22 cellular contexts compared by ENCODE assay signal in the genomic region with DNA sequence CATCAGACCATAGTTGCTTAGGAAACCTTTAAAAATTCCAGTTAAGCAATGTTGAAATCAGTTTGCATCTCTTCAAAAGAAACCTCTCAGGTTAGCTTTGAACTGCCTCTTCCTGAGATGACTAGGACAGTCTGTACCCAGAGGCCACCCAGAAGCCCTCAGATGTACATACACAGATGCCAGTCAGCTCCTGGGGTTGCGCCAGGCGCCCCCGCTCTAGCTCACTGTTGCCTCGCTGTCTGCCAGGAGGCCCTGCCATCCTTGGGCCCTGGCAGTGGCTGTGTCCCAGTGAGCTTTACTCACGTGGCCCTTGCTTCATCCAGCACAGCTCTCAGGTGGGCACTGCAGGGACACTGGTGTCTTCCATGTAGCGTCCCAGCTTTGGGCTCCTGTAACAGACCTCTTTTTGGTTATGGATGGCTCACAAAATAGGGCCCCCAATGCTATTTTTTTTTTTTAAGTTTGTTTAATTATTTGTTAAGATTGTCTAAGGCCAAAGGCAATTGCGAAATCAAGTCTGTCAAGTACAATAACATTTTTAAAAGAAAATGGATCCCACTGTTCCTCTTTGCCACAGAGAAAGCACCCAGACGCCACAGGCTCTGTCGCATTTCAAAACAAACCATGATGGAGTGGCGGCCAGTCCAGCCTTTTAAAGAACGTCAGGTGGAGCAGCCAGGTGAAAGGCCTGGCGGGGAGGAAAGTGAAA.
DNase-seq lines count a peak whose midpoint lies in the region; ATAC-seq and TF ChIP-seq lines count a peak whose summit lies in the region.
"Had no signal": no experiment of that assay in that cellular context is flagged by ENCODE, and none has a peak within 500 bp of the region (broad histone marks: within the 10 kb centered on the region; RNA-seq: fewer than 3 reads in every experiment).

No MANE protein-coding gene starts in this region.

- no peaks in the 10 kb centered on the region for H3K79me2 ChIP-seq in mammary epithelial cell (ENCODE audit: insufficient read depth, low read length)

- TF ChIP-seq CTCF in breast epithelium (IDR thresholded peaks at IDR 0.05) = no peak
- no peak for TF ChIP-seq CTCF in mammary epithelial cell (conservative IDR thresholded peaks at IDR 0.05 in 1 of 2, IDR thresholded peaks at IDR 0.05 in 1 of 2; ENCODE audit: extremely low read depth in 1 of 2, insufficient read depth in 1 of 2, low read depth in 1 of 2, low read length in 2 of 2)
- TF ChIP-seq CTCF in WERI-Rb-1 (IDR thresholded peaks at IDR 0.05; ENCODE audit: low read depth, low read length) = no peak

- CTCF ChIA-PET in mammary epithelial cell (lab: Charles Lee; ENCODE audit: low non-redundant PET) = no interaction called here

- 52% methylated on average over 12 of the region's 12 CpGs for WGBS in mammary epithelial cell (ENCODE audit: low coverage, missing lambda C conversion rate)

- ATAC-seq in activated T-helper 17 cell treated with anti-CD3 and anti-CD28 coated beads, Interleukin-2, amount 50 U/mL, for 72 hours (replicated peaks) = peak; percentile 80
- peak; percentile 52 for ATAC-seq in stimulated activated naive CD8-positive, alpha-beta T cell treated with anti-CD3 and anti-CD28 coated beads, Interleukin-15, amount 100 ng/mL, for 72 hours
- no peak for ATAC-seq in HG03571 (IDR thresholded peaks at IDR 0.05; ENCODE audit: unreplicated experiment)
- ATAC-seq: body of pancreas, esophagus mucosa, left cardiac atrium, pancreas had no signal

- no TSS peak for BruUV-seq in mammary epithelial cell (replicated peaks; lab: Mats Ljungman, UMichigan)

- H3K27ac Mint-ChIP-seq in activated T-helper 17 cell treated with anti-CD3 and anti-CD28 coated beads, Interleukin-2, amount 50 U/mL, for 72 hours = no peak overlapping the region
- H3K27ac Mint-ChIP-seq in stimulated activated naive CD8-positive, alpha-beta T cell treated with anti-CD3 and anti-CD28 coated beads, Interleukin-15, amount 100 ng/mL, for 72 hours = no peak overlapping the region
- H3K27ac Mint-ChIP-seq: activated T-helper 2 cell treated with anti-CD3 and anti-CD28 coated beads, Interferon-gamma antibody, Interleukin-2, Interleukin-4, amounts not matched to agents 10 μg/mL and 5 μg/mL and 100 μg/mL, durations not matched to agents 14 hours and 24 hours and 36 hours; dendritic cell treated with granulocyte-macrophage colony-stimulating factor and Interleukin-4, amounts not matched to agents 40 ng/mL and 50 ng/mL, for 4 days; HFFc6 had no signal

- H3K4me3 Mint-ChIP-seq in activated T-helper 17 cell treated with anti-CD3 and anti-CD28 coated beads, Interleukin-2, amount 50 U/mL, for 72 hours = no peak overlapping the region
- no peak overlapping the region for H3K4me3 Mint-ChIP-seq in stimulated activated naive CD8-positive, alpha-beta T cell treated with anti-CD3 and anti-CD28 coated beads, Interleukin-15, amount 100 ng/mL, for 72 hours
- H3K4me3 Mint-ChIP-seq: dendritic cell treated with granulocyte-macrophage colony-stimulating factor and Interleukin-4, amounts not matched to agents 40 ng/mL and 50 ng/mL, for 4 days; HFFc6 had no signal

- peak overlapping the region; percentile 69 to 85 for H3K27ac ChIP-seq in breast epithelium
- no peak overlapping the region for H3K27ac ChIP-seq in mammary epithelial cell (ENCODE audit: insufficient read depth, low read depth, low read length)
- no peak overlapping the region for H3K27ac ChIP-seq in WERI-Rb-1
- H3K27ac ChIP-seq: body of pancreas, pancreas, suprapubic skin had no signal

- no peaks in the 10 kb centered on the region for H3K4me1 Mint-ChIP-seq in activated T-helper 17 cell treated with anti-CD3 and anti-CD28 coated beads, Interleukin-2, amount 50 U/mL, for 72 hours
- no peaks in the 10 kb centered on the region for H3K4me1 Mint-ChIP-seq in stimulated activated naive CD8-positive, alpha-beta T cell treated with anti-CD3 and anti-CD28 coated beads, Interleukin-15, amount 100 ng/mL, for 72 hours

- no peaks in the 10 kb centered on the region for H4K20me1 ChIP-seq in mammary epithelial cell (ENCODE audit: insufficient read depth, low read length)

- H3K4me3 ChIP-seq in breast epithelium = no peak overlapping the region
- H3K4me3 ChIP-seq in mammary epithelial cell (replicated peaks in 1 of 3; ENCODE audit: insufficient read depth in 1 of 3, low read depth in 2 of 3, low read length in 3 of 3) = no peak overlapping the region
- no peak overlapping the region for H3K4me3 ChIP-seq in WERI-Rb-1 (ENCODE audit: low read depth, low read length)
- H3K4me3 ChIP-seq: body of pancreas, pancreas, suprapubic skin had no signal

- no peak overlapping the region for H3K9ac ChIP-seq in mammary epithelial cell (ENCODE audit: insufficient read depth, low read length)

- dilution Hi-C loops in mammary epithelial cell (cut with HindIII; ENCODE audit: low sequenced_read_pairs) = no loop called here

- in situ Hi-C loops in mammary epithelial cell (cut with MboI; ENCODE audit: low sequenced_read_pairs in 2 of 2) = no loop called here

- TF ChIP-seq POLR2A in breast epithelium (IDR thresholded peaks at IDR 0.05) = no peak

- DNase-seq in breast epithelium (ENCODE audit: low spot score in 2 of 2) (peak in 1 of 2 donors; percentile 94), mammary epithelial cell (no peak), islet precursor cell (peak; percentile 13), NCI-H510A treated with DMSO at 0.1 percent for 48 hours (lab: John Stamatoyannopoulos, UW) (no peak), WERI-Rb-1 (no peak)
- no peak for DNase-seq in stimulated activated naive CD8-positive, alpha-beta T cell treated with anti-CD3 and anti-CD28 coated beads, Interleukin-15, amount 100 ng/mL, for 72 hours
- DNase-seq: activated CD4-positive, CD25-positive, alpha-beta regulatory T cell treated with anti-CD3 and anti-CD28 coated beads, Interleukin-2, amount 50 U/mL, for 72 hours; AML-193; body of pancreas; DMS 273 treated with DMSO at 0.1 percent for 48 hours; HFFc6; left cardiac atrium; NCI-H2081 treated with DMSO at 0.1 percent for 48 hours; NK-92 treated with Interleukin-12 subunit alpha and Interleukin-12 subunit beta, amount 100 ng/mL, for 24 hours; pancreas; SHP77 treated with DMSO at 0.1 percent for 48 hours had no signal

- no peaks in the 10 kb centered on the region for H3K4me1 ChIP-seq in breast epithelium
- no peaks in the 10 kb centered on the region for H3K4me1 ChIP-seq in mammary epithelial cell (ENCODE audit: insufficient read depth, low read length)
- H3K4me1 ChIP-seq: pancreas had no signal

- intact Hi-C loops in breast epithelium (cut with DNase I; ENCODE audit: low total_unique reads) = no loop called here
- intact Hi-C loops in mammary epithelial cell (cut with micrococcal nuclease) = no loop called here

- H3K9me3 Mint-ChIP-seq in activated T-helper 17 cell treated with anti-CD3 and anti-CD28 coated beads, Interleukin-2, amount 50 U/mL, for 72 hours = no peaks in the 10 kb centered on the region
- H3K9me3 Mint-ChIP-seq in stimulated activated naive CD8-positive, alpha-beta T cell treated with anti-CD3 and anti-CD28 coated beads, Interleukin-15, amount 100 ng/mL, for 72 hours = no peaks in the 10 kb centered on the region
- H3K9me3 Mint-ChIP-seq: activated T-helper 2 cell treated with anti-CD3 and anti-CD28 coated beads, Interferon-gamma antibody, Interleukin-2, Interleukin-4, amounts not matched to agents 10 μg/mL and 5 μg/mL and 100 μg/mL, durations not matched to agents 14 hours and 24 hours and 36 hours; dendritic cell treated with granulocyte-macrophage colony-stimulating factor and Interleukin-4, amounts not matched to agents 40 ng/mL and 50 ng/mL, for 4 days; HFFc6 had no signal

- H3K4me2 ChIP-seq in mammary epithelial cell (ENCODE audit: insufficient read depth, low read depth, low read length) = no peak overlapping the region

- H3K36me3 ChIP-seq in breast epithelium = no peaks in the 10 kb centered on the region
- peaks cover 14% of the 10 kb centered on the region for H3K36me3 ChIP-seq in mammary epithelial cell (ENCODE audit: insufficient read depth, low read length)
- H3K36me3 ChIP-seq in WERI-Rb-1 = peaks cover 92% of the 10 kb centered on the region

- H3K36me3 Mint-ChIP-seq in activated T-helper 17 cell treated with anti-CD3 and anti-CD28 coated beads, Interleukin-2, amount 50 U/mL, for 72 hours (ENCODE audit: low read depth) = peaks cover 68% of the 10 kb centered on the region

- no peak overlapping the region for H2AFZ ChIP-seq in mammary epithelial cell (ENCODE audit: low read depth, low read length)

- H3K9me3 ChIP-seq in breast epithelium = no peaks in the 10 kb centered on the region
- H3K9me3 ChIP-seq in mammary epithelial cell (replicated peaks; ENCODE audit: insufficient read depth, low read length) = no peaks in the 10 kb centered on the region
- H3K9me3 ChIP-seq in WERI-Rb-1 (ENCODE audit: severe bottlenecking) = no peaks in the 10 kb centered on the region
- H3K9me3 ChIP-seq: body of pancreas, pancreas, suprapubic skin had no signal

- H3K27me3 ChIP-seq in breast epithelium (no peaks in the 10 kb centered on the region), mammary epithelial cell (ENCODE audit: insufficient read depth, low read length) (no peaks in the 10 kb centered on the region), WERI-Rb-1 (ENCODE audit: insufficient read depth, low read depth, severe bottlenecking) (no peaks in the 10 kb centered on the region)
- H3K27me3 ChIP-seq: body of pancreas, pancreas, suprapubic skin had no signal

- H3K27me3 Mint-ChIP-seq in activated T-helper 17 cell treated with anti-CD3 and anti-CD28 coated beads, Interleukin-2, amount 50 U/mL, for 72 hours = no peaks in the 10 kb centered on the region
- H3K27me3 Mint-ChIP-seq in stimulated activated naive CD8-positive, alpha-beta T cell treated with anti-CD3 and anti-CD28 coated beads, Interleukin-15, amount 100 ng/mL, for 72 hours = no peaks in the 10 kb centered on the region
- H3K27me3 Mint-ChIP-seq: dendritic cell treated with granulocyte-macrophage colony-stimulating factor and Interleukin-4, amounts not matched to agents 40 ng/mL and 50 ng/mL, for 4 days had no signal

Comparison
In these comparisons a context has a peak if more than half of its experiments do, and no peak if none do; other contexts are left out.
1. H3K27ac ChIP-seq: peak in breast epithelium (2 of 2); none in mammary epithelial cell (single experiment) and WERI-Rb-1 (single experiment).